In genomic region chr12:71663561-71664410, GRCh38 we compare ENCODE assay signal across 1 cellular context.
TF ChIP-seq lines count a peak whose summit lies in the region.

TSS of gene THAP2 (plus strand) at chr12:71664301. CDS start at chr12:71664510, 209 bp downstream.
A gene with protein sequence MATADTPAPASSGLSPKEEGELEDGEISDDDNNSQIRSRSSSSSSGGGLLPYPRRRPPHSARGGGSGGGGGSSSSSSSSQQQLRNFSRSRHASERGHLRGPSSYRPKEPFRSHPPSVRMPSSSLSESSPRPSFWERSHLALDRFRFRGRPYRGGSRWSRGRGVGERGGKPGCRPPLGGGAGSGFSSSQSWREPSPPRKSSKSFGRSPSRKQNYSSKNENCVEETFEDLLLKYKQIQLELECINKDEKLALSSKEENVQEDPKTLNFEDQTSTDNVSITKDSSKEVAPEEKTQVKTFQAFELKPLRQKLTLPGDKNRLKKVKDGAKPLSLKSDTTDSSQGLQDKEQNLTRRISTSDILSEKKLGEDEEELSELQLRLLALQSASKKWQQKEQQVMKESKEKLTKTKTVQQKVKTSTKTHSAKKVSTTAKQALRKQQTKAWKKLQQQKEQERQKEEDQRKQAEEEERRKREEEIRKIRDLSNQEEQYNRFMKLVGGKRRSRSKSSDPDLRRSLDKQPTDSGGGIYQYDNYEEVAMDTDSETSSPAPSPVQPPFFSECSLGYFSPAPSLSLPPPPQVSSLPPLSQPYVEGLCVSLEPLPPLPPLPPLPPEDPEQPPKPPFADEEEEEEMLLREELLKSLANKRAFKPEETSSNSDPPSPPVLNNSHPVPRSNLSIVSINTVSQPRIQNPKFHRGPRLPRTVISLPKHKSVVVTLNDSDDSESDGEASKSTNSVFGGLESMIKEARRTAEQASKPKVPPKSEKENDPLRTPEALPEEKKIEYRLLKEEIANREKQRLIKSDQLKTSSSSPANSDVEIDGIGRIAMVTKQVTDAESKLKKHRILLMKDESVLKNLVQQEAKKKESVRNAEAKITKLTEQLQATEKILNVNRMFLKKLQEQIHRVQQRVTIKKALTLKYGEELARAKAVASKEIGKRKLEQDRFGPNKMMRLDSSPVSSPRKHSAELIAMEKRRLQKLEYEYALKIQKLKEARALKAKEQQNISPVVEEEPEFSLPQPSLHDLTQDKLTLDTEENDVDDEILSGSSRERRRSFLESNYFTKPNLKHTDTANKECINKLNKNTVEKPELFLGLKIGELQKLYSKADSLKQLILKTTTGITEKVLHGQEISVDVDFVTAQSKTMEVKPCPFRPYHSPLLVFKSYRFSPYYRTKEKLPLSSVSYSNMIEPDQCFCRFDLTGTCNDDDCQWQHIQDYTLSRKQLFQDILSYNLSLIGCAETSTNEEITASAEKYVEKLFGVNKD (N-terminal part only) (minus strand): TSS chr12:71663848. CDS start chr12:71663610, 238 bp downstream.

TF ChIP-seq in GM12878, 131 proteins besides CTCF, POLR2A, EP300 and RAD21 (continued from another document and continues in another):
- TF ChIP-seq, protein P1, sequence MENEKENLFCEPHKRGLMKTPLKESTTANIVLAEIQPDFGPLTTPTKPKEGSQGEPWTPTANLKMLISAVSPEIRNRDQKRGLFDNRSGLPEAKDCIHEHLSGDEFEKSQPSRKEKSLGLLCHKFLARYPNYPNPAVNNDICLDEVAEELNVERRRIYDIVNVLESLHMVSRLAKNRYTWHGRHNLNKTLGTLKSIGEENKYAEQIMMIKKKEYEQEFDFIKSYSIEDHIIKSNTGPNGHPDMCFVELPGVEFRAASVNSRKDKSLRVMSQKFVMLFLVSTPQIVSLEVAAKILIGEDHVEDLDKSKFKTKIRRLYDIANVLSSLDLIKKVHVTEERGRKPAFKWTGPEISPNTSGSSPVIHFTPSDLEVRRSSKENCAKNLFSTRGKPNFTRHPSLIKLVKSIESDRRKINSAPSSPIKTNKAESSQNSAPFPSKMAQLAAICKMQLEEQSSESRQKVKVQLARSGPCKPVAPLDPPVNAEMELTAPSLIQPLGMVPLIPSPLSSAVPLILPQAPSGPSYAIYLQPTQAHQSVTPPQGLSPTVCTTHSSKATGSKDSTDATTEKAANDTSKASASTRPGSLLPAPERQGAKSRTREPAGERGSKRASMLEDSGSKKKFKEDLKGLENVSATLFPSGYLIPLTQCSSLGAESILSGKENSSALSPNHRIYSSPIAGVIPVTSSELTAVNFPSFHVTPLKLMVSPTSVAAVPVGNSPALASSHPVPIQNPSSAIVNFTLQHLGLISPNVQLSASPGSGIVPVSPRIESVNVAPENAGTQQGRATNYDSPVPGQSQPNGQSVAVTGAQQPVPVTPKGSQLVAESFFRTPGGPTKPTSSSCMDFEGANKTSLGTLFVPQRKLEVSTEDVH (IDR thresholded peaks at IDR 0.05; ENCODE audit: low read depth, partially characterized antibody): peak; percentile 84
- peak; percentile 69 for TF ChIP-seq HCFC1 (IDR thresholded peaks at IDR 0.05; ENCODE audit: low read length)
- 0 out of 2 replicates have a peak, but pooled peaks have one; percentile 5 for TF ChIP-seq ZNF24 (IDR thresholded peaks at IDR 0.05)
- TF ChIP-seq ZNF207 (IDR thresholded peaks at IDR 0.05; ENCODE audit: borderline replicate concordance): peak; percentile 45; the same call in 1 of the 2 replicates
- peak; percentile 80; the same call in 1 of the 2 replicates for TF ChIP-seq SPI1 (IDR thresholded peaks at IDR 0.05; ENCODE audit: borderline replicate concordance, insufficient read depth, low read depth, low read length)
- 0 out of 2 replicates have a peak, but pooled peaks have one; percentile 39 for TF ChIP-seq TCF3 (IDR thresholded peaks at IDR 0.05; ENCODE audit: borderline replicate concordance, insufficient read depth, low read depth, low read length)
- peak; percentile 58; the same call in 1 of the 2 replicates for TF ChIP-seq ATF2 (IDR thresholded peaks at IDR 0.05; ENCODE audit: low read length)
- TF ChIP-seq PKNOX1 (IDR thresholded peaks at IDR 0.05): peak; percentile 66
- TF ChIP-seq PAX8 (IDR thresholded peaks at IDR 0.05): peak; percentile 82; the same call in 1 of the 2 replicates
- peak; percentile 91 for TF ChIP-seq BRCA1 (IDR thresholded peaks at IDR 0.05; ENCODE audit: low read depth, low read length)
- no peak; the same call in 1 of the 2 replicates for TF ChIP-seq RCOR1 (conservative IDR thresholded peaks at IDR 0.05; ENCODE audit: low read depth, low read length)
- peak; percentile 87 for TF ChIP-seq SMAD5 (IDR thresholded peaks at IDR 0.05; ENCODE audit: low read depth)
- no peak for TF ChIP-seq MEF2B (IDR thresholded peaks at IDR 0.05; ENCODE audit: partially characterized antibody, poor library complexity, severe bottlenecking)
- TF ChIP-seq MXI1 (IDR thresholded peaks at IDR 0.05; ENCODE audit: low read depth, low read length): no peak; the same call in 1 of the 2 replicates
- TF ChIP-seq NRF1 (conservative IDR thresholded peaks at IDR 0.05; ENCODE audit: low read depth, low read length): no peak
- TF ChIP-seq HDAC2 (IDR thresholded peaks at IDR 0.05): no peak
- TF ChIP-seq, protein P2, sequence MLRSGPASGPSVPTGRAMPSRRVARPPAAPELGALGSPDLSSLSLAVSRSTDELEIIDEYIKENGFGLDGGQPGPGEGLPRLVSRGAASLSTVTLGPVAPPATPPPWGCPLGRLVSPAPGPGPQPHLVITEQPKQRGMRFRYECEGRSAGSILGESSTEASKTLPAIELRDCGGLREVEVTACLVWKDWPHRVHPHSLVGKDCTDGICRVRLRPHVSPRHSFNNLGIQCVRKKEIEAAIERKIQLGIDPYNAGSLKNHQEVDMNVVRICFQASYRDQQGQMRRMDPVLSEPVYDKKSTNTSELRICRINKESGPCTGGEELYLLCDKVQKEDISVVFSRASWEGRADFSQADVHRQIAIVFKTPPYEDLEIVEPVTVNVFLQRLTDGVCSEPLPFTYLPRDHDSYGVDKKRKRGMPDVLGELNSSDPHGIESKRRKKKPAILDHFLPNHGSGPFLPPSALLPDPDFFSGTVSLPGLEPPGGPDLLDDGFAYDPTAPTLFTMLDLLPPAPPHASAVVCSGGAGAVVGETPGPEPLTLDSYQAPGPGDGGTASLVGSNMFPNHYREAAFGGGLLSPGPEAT (IDR thresholded peaks at IDR 0.05; ENCODE audit: low read depth): peak; percentile 75; the same call in 1 of the 2 replicates
- no peak for TF ChIP-seq SUZ12 (IDR thresholded peaks at IDR 0.05; ENCODE audit: unreplicated experiment)
- TF ChIP-seq, protein P3, sequence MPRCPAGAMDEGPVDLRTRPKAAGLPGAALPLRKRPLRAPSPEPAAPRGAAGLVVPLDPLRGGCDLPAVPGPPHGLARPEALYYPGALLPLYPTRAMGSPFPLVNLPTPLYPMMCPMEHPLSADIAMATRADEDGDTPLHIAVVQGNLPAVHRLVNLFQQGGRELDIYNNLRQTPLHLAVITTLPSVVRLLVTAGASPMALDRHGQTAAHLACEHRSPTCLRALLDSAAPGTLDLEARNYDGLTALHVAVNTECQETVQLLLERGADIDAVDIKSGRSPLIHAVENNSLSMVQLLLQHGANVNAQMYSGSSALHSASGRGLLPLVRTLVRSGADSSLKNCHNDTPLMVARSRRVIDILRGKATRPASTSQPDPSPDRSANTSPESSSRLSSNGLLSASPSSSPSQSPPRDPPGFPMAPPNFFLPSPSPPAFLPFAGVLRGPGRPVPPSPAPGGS (IDR thresholded peaks at IDR 0.05; ENCODE audit: borderline replicate concordance, insufficient read depth, low read depth, low read length, poor library complexity, severe bottlenecking): peak; percentile 18
- TF ChIP-seq TCF12 (IDR thresholded peaks at IDR 0.05; ENCODE audit: low read depth, low read length): peak; percentile 54; the same call in 1 of the 2 replicates
- no peak for TF ChIP-seq CHD1 (IDR thresholded peaks at IDR 0.05; ENCODE audit: low read depth, low read length)
- peak; percentile 87 for TF ChIP-seq TAF1 (IDR thresholded peaks at IDR 0.05; ENCODE audit: borderline replicate concordance, low read depth, low read length)
- TF ChIP-seq RAD51 (IDR thresholded peaks at IDR 0.05): peak; percentile 32; the same call in 1 of the 2 replicates
- TF ChIP-seq CREB1 (IDR thresholded peaks at IDR 0.05; ENCODE audit: low read depth): peak; percentile 96
- TF ChIP-seq IKZF1 (conservative IDR thresholded peaks at IDR 0.05): peak; percentile 58
- TF ChIP-seq SMARCA5 (IDR thresholded peaks at IDR 0.05): peak; percentile 65
- TF ChIP-seq NKRF (conservative IDR thresholded peaks at IDR 0.05): peak; percentile 73
- peak; percentile 54 for TF ChIP-seq RUNX3 (IDR thresholded peaks at IDR 0.05; ENCODE audit: low read length)
- TF ChIP-seq PAX5 (IDR thresholded peaks at IDR 0.05; ENCODE audit: borderline replicate concordance, low read depth, low read length): 0 out of 2 replicates have a peak, but pooled peaks have one; percentile 4
- peak; percentile 68 for TF ChIP-seq ATF7 (IDR thresholded peaks at IDR 0.05; ENCODE audit: low read depth)
- TF ChIP-seq POLR2AphosphoS5 (IDR thresholded peaks at IDR 0.05; ENCODE audit: low read length): peak; percentile 94
- peak; percentile 97 for TF ChIP-seq CREM (IDR thresholded peaks at IDR 0.05; ENCODE audit: low read depth)
- TF ChIP-seq CBFB (IDR thresholded peaks at IDR 0.05; ENCODE audit: low read depth): peak; percentile 93
- TF ChIP-seq SIX5 (IDR thresholded peaks at IDR 0.05; ENCODE audit: low read depth, low read length, severe bottlenecking): peak; percentile 84
- TF ChIP-seq NFYA (IDR thresholded peaks at IDR 0.05; ENCODE audit: borderline replicate concordance, low read depth, low read length): no peak
- 0 out of 2 replicates have a peak, but pooled peaks have one; percentile 12 for TF ChIP-seq IRF4 (IDR thresholded peaks at IDR 0.05; ENCODE audit: low read depth, low read length)
- no peak for TF ChIP-seq TCF7 (IDR thresholded peaks at IDR 0.05; ENCODE audit: borderline replicate concordance)
- TF ChIP-seq NR2C1 (IDR thresholded peaks at IDR 0.05): peak; percentile 82
- peak; percentile 72 for TF ChIP-seq BACH1 (IDR thresholded peaks at IDR 0.05; ENCODE audit: borderline replicate concordance)
- no peak; a peak in 1 of 4 replicates for TF ChIP-seq BHLHE40 (IDR thresholded peaks at IDR 0.05; ENCODE audit: borderline replicate concordance in 1 of 2, low read depth in 2 of 2, low read length in 1 of 2)
- TF ChIP-seq POU2F2 (IDR thresholded peaks at IDR 0.05; ENCODE audit: borderline replicate concordance, low read depth, low read length): peak; percentile 89
- TF ChIP-seq CBX5 (IDR thresholded peaks at IDR 0.05; ENCODE audit: low read depth): peak; percentile 54; the same call in 1 of the 2 replicates
- TF ChIP-seq, protein P4, sequence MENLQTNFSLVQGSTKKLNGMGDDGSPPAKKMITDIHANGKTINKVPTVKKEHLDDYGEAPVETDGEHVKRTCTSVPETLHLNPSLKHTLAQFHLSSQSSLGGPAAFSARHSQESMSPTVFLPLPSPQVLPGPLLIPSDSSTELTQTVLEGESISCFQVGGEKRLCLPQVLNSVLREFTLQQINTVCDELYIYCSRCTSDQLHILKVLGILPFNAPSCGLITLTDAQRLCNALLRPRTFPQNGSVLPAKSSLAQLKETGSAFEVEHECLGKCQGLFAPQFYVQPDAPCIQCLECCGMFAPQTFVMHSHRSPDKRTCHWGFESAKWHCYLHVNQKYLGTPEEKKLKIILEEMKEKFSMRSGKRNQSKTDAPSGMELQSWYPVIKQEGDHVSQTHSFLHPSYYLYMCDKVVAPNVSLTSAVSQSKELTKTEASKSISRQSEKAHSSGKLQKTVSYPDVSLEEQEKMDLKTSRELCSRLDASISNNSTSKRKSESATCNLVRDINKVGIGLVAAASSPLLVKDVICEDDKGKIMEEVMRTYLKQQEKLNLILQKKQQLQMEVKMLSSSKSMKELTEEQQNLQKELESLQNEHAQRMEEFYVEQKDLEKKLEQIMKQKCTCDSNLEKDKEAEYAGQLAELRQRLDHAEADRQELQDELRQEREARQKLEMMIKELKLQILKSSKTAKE (IDR thresholded peaks at IDR 0.05; ENCODE audit: low read depth, poor library complexity, severe bottlenecking): peak; percentile 46
- no peak for TF ChIP-seq HSF1 (IDR thresholded peaks at IDR 0.05; ENCODE audit: low read depth, low read length)
- peak; percentile 83 for TF ChIP-seq NBN (IDR thresholded peaks at IDR 0.05)
